21 cellular contexts compared by ENCODE assay signal in genomic region chr2:230244211-230244610, GRCh38.
"Had no signal": no experiment of that assay in that cellular context is flagged by ENCODE, and none has a peak within 500 bp of the region (broad histone marks: within the 10 kb centered on the region; RNA-seq: fewer than 3 reads in every experiment).

No MANE protein-coding gene starts in this region.

- H3K27me3 ChIP-seq: gastroesophageal sphincter, neural progenitor cell, testis had no signal

- ATAC-seq: activated naive CD8-positive, alpha-beta T cell treated with anti-CD3 and anti-CD28 coated beads, Interleukin-2, amount 50 U/mL, for 24 hours; gastroesophageal sphincter; heart left ventricle; naive thymus-derived CD4-positive, alpha-beta T cell; right cardiac atrium; stimulated activated memory B cell treated with anti-CD40 and anti-IgM and Interleukin-4, amounts not matched to agents 10 μg/mL and 1 μg/mL and 100 μg/mL, for 72 hours had no signal

- H3K36me3 ChIP-seq: gastroesophageal sphincter, neural progenitor cell had no signal

- DNase-seq: activated CD4-positive, alpha-beta T cell treated with anti-CD3 and anti-CD28 coated beads, Interleukin-2, amount 10 ng/mL, durations not matched to agents 7 days and 5 days; activated CD8-positive, alpha-beta memory T cell treated with anti-CD3 and anti-CD28 coated beads, Interleukin-2, amount 50 U/mL, for 4 hours; activated effector memory CD4-positive, alpha-beta T cell treated with Interleukin-2 at 50 U/mL for 16 hours; activated naive CD4-positive, alpha-beta T cell treated with anti-CD3 and anti-CD28 coated beads, Interleukin-2, amount 10 ng/mL, durations not matched to agents 7 days and 5 days; activated naive CD8-positive, alpha-beta T cell treated with anti-CD3 and anti-CD28 coated beads, Interleukin-2, amount 50 U/mL, for 24 hours; activated T-cell treated with anti-CD3 and anti-CD28 coated beads, Interleukin-2, amount 50 U/mL, for 48 hours; anterior cingulate cortex; heart left ventricle; kidney glomerular epithelial cell; mesenchymal stem cell; naive thymus-derived CD4-positive, alpha-beta T cell; right cardiac atrium; stimulated activated CD4-positive, alpha-beta T cell treated with anti-CD3 and anti-CD28 coated beads, Interleukin-2, amount 100 ng/mL, for 48 hours; T-helper 1 cell; T-helper 9 cell; testis had no signal

- H3K27ac ChIP-seq: coronary artery, gastroesophageal sphincter, heart left ventricle, neural progenitor cell, skin epidermis, testis had no signal

- H3K4me3 ChIP-seq: coronary artery, gastroesophageal sphincter, heart left ventricle, neural progenitor cell, skin epidermis, testis had no signal

- H3K9me3 ChIP-seq: gastroesophageal sphincter, heart left ventricle, testis had no signal

- H3K4me1 ChIP-seq: gastroesophageal sphincter, heart left ventricle, neural progenitor cell, testis had no signal
